Comparison of ENCODE assay signal across 8 cellular contexts in the genomic region with DNA sequence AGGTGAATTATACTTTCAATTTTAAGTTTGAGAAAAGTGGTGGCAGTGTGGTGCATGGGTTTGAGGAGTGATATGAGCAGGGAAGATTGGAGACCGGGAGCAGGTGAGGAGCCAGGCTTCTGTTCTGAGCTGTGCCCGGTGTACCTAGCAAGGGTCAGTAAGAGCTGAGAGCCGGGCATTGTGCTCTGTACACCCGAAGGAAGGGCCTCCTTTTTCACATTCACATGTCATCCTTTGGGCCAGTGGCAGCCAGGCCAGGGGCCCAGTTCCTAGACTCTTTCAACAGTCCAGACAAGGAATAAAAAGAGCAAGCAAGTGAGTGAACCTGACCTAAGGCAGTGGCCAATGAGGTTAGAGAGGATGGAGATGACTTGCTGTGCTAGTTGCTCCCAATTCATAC. TPM values are rescaled to one million over a fixed set of nuclear protein-coding genes. Genes with fewer than 3 reads are reported as not detected.
DNase-seq lines count a peak whose midpoint lies in the region; ATAC-seq, FAIRE-seq and TF ChIP-seq lines count a peak whose summit lies in the region.

No MANE protein-coding gene starts in this region.

- intact Hi-C loops in esophagus muscularis mucosa (cut with DNase I) = no loop called here

- DNase-seq in NB4 (ENCODE audit: low read depth) (no peak), esophagus muscularis mucosa (ENCODE audit: extremely low spot score) (no peak), NCI-H2081 treated with DMSO at 0.1 percent for 48 hours (lab: John Stamatoyannopoulos, UW) (no peak), H54 (ENCODE audit: insufficient read length, low spot score) (no peak)

- no peak for FAIRE-seq in H54 (lab: Jason Lieb, UNC)

- H3K9me3 ChIP-seq in esophagus muscularis mucosa = no peaks in the 10 kb centered on the region
- no peaks in the 10 kb centered on the region for H3K9me3 ChIP-seq in subcutaneous abdominal adipose tissue (ENCODE audit: control insufficient read depth in 5 of 5, low read length in 5 of 5)

- peaks cover 0 to 13% (median 12%) of the 10 kb centered on the region in 4 donors for H3K4me1 ChIP-seq in esophagus muscularis mucosa
- H3K4me1 ChIP-seq in subcutaneous abdominal adipose tissue (ENCODE audit: control insufficient read depth in 5 of 5, insufficient read depth in 5 of 5, low read length in 5 of 5) = peaks cover 4 to 12% (median 9%) of the 10 kb centered on the region in 5 donors

- ATAC-seq in GM19043 (IDR thresholded peaks at IDR 0.05; ENCODE audit: low read depth, unreplicated experiment) = peak; percentile 14
- no peak for ATAC-seq in GM18505 (IDR thresholded peaks at IDR 0.05; ENCODE audit: unreplicated experiment)
- no peak for ATAC-seq in GM21526 (IDR thresholded peaks at IDR 0.05; ENCODE audit: low FRiP score, unreplicated experiment)

- H3K36me3 ChIP-seq in esophagus muscularis mucosa (no peaks in the 10 kb centered on the region), subcutaneous abdominal adipose tissue (ENCODE audit: control insufficient read depth in 5 of 5, insufficient read depth in 5 of 5, low read length in 5 of 5) (no peaks in the 10 kb centered on the region)

- H3K27me3 ChIP-seq in esophagus muscularis mucosa (peaks cover 0 to 4% (median 0%) of the 10 kb centered on the region in 4 donors), subcutaneous abdominal adipose tissue (ENCODE audit: control insufficient read depth in 5 of 5, insufficient read depth in 4 of 5, low read length in 5 of 5) (no peaks in the 10 kb centered on the region)

- H3K9ac ChIP-seq in subcutaneous abdominal adipose tissue (ENCODE audit: low read length in 5 of 5) = peak overlapping the region in 1 of 5 donors; percentile 49

- H3K27ac ChIP-seq in esophagus muscularis mucosa (replicated peaks in 1 of 4) (peak overlapping the region in 3 of 4 donors; percentile 19 to 25 (median 24)), subcutaneous abdominal adipose tissue (ENCODE audit: low read depth, low read length) (peak overlapping the region; percentile 61)

- TF ChIP-seq EP300 in esophagus muscularis mucosa (IDR thresholded peaks at IDR 0.05) = no peak

- TF ChIP-seq POLR2A in NB4 (IDR thresholded peaks at IDR 0.05; ENCODE audit: extremely low read depth, insufficient read length) (no peak), esophagus muscularis mucosa (IDR thresholded peaks at IDR 0.05; ENCODE audit: low read depth) (no peak), GM18505 (IDR thresholded peaks at IDR 0.05; ENCODE audit: borderline replicate concordance, extremely low read depth, insufficient read depth, insufficient read length) (no peak), H54 (IDR thresholded peaks at IDR 0.05; ENCODE audit: low read depth, low read length) (no peak)

- TF ChIP-seq CTCF in NB4 (IDR thresholded peaks at IDR 0.05; ENCODE audit: low read depth, low read length) (no peak), esophagus muscularis mucosa (IDR thresholded peaks at IDR 0.05) (no peak)

- WGBS in esophagus muscularis mucosa = 92% methylated on average over 4 of the region's 4 CpGs

- peak overlapping the region; percentile 39 for H3K4me3 ChIP-seq in NB4 (ENCODE audit: low read depth, low read length)
- peak overlapping the region in 2 of 4 donors; percentile 19 to 23 for H3K4me3 ChIP-seq in esophagus muscularis mucosa
- peak overlapping the region; percentile 54 to 74 (median 60) for H3K4me3 ChIP-seq in subcutaneous abdominal adipose tissue (ENCODE audit: low read depth in 1 of 5, low read length in 5 of 5)

RNA-seq across cellular contexts. Expression of gene TRA2B, which starts 5.1 kb away (rescaled TPM):
- 100 to 1,000 TPM in 1 of 4 donors, 10 to 100 TPM in 3; 73.8 to 164 (median 85.1) TPM for total RNA-seq in esophagus muscularis mucosa
